23 cellular contexts compared by ENCODE assay signal in the genomic region with DNA sequence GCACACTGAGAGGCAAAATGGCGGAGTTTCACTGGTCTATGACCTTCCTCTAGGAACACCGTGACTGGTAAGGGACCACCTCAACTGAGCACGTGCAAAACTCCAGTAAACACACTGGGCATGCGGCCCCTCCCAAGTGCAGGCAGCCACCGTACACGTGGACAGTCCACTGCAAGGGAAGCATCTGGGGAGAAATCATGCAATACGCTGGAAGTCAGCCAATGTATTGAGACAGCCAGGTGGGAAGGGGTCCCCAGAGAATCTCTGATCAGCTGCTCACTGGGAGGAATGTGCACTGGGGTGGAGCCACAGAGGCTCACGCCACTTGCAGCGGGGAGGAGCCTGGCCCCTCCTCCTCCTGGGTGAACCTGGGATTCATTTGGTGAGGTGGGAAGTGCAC. TPM values are rescaled to one million over a fixed set of nuclear protein-coding genes. Genes with fewer than 3 reads are reported as not detected.
DNase-seq lines count a peak whose midpoint lies in the region; ATAC-seq and TF ChIP-seq lines count a peak whose summit lies in the region.
"Had no signal": no experiment of that assay in that cellular context is flagged by ENCODE, and none has a peak within 500 bp of the region (broad histone marks: within the 10 kb centered on the region; RNA-seq: fewer than 3 reads in every experiment).

No MANE protein-coding gene starts in this region.

- H3K9me3 Mint-ChIP-seq in chondrocyte (ENCODE audit: low read depth) = peaks cover 2% of the 10 kb centered on the region
- peaks cover 5% of the 10 kb centered on the region for H3K9me3 Mint-ChIP-seq in nephron progenitor cell
- no peaks in the 10 kb centered on the region for H3K9me3 Mint-ChIP-seq in stimulated activated effector memory CD8-positive, alpha-beta T cell treated with anti-CD3 and anti-CD28 coated beads, Interleukin-12 subunit alpha, Interleukin-12 subunit beta, amount 100 ng/mL, for 72 hours
- H3K9me3 Mint-ChIP-seq: T-helper 1 cell treated with Interleukin-12 subunit alpha and Interleukin-12 subunit beta and Interleukin-4 antibody, amounts not matched to agents 30 μg/mL and 1 μg/mL, for 36 hours had no signal

- TF ChIP-seq CTCF in chondrocyte (IDR thresholded peaks at IDR 0.05) (no peak), nephron progenitor cell (IDR thresholded peaks at IDR 0.05) (no peak)

- peaks cover 0 to 13% (median 0%) of the 10 kb centered on the region in 11 experiments; a peak in 4 of 22 replicates for H4K20me1 ChIP-seq in BLaER1 treated with 17β-estradiol and CSF1 and Interleukin-3, amounts not matched to agents 10 nM and 100 nM

- DNase-seq in NCI-H128 (lab: John Stamatoyannopoulos, UW; ENCODE audit: unreplicated experiment) (peak; percentile 11), chondrocyte (ENCODE audit: low spot score) (peak; percentile 27), nephron progenitor cell (peak; percentile 38), NCI-H187 treated with DMSO at 0.1 percent for 48 hours (lab: John Stamatoyannopoulos, UW) (no peak), globus pallidus (ENCODE audit: low spot score) (no peak), NCI-H2081 (lab: John Stamatoyannopoulos, UW) (no peak)
- DNase-seq in stimulated activated effector memory CD8-positive, alpha-beta T cell treated with anti-CD3 and anti-CD28 coated beads, Interleukin-12 subunit alpha, Interleukin-12 subunit beta, amount 100 ng/mL, for 72 hours (ENCODE audit: low spot score in 2 of 2) = no peak
- DNase-seq: activated CD4-positive, alpha-beta T cell treated with anti-CD3 and anti-CD28 coated beads, Interleukin-2, amount 50 U/mL, for 4 hours; central memory CD4-positive, alpha-beta T cell; kidney glomerular epithelial cell; midbrain; NCI-H2081 treated with DMSO at 0.1 percent for 48 hours; NCI-H526; OCI-M1; SIG-M5; small intestine; stimulated activated CD4-positive, alpha-beta T cell treated with anti-CD3 and anti-CD28 coated beads, Interleukin-2, amount 100 ng/mL, for 48 hours; stomach had no signal

- H3K27me3 ChIP-seq in BLaER1 treated with 17β-estradiol and CSF1 and Interleukin-3, amounts not matched to agents 10 nM and 100 nM = peaks cover 42 to 83% (median 63%) of the 10 kb centered on the region in 11 experiments

- H3K36me3 ChIP-seq in BLaER1 treated with 17β-estradiol and CSF1 and Interleukin-3, amounts not matched to agents 10 nM and 100 nM = no peaks in the 10 kb centered on the region
- H3K36me3 ChIP-seq: stomach had no signal

- peak overlapping the region; percentile 35 to 81 (median 76); a peak in 21 of 22 replicates for H3K4me2 ChIP-seq in BLaER1 treated with 17β-estradiol and CSF1 and Interleukin-3, amounts not matched to agents 10 nM and 100 nM
- H3K4me2 ChIP-seq: KMS-11 had no signal

- H3K4me1 Mint-ChIP-seq in chondrocyte (ENCODE audit: low read depth) = no peaks in the 10 kb centered on the region
- peaks cover 34% of the 10 kb centered on the region for H3K4me1 Mint-ChIP-seq in nephron progenitor cell
- H3K4me1 Mint-ChIP-seq in stimulated activated effector memory CD8-positive, alpha-beta T cell treated with anti-CD3 and anti-CD28 coated beads, Interleukin-12 subunit alpha, Interleukin-12 subunit beta, amount 100 ng/mL, for 72 hours = no peaks in the 10 kb centered on the region

- H3K27me3 Mint-ChIP-seq in chondrocyte (ENCODE audit: low read depth) = peaks cover 70% of the 10 kb centered on the region
- peaks cover 34% of the 10 kb centered on the region for H3K27me3 Mint-ChIP-seq in nephron progenitor cell (ENCODE audit: low read depth, poor library complexity)

- no peak for ATAC-seq in stimulated activated effector memory CD8-positive, alpha-beta T cell treated with anti-CD3 and anti-CD28 coated beads, Interleukin-12 subunit alpha, Interleukin-12 subunit beta, amount 100 ng/mL, for 72 hours

- H3K27ac Mint-ChIP-seq in chondrocyte (ENCODE audit: unreplicated experiment) (no peak overlapping the region), nephron progenitor cell (no peak overlapping the region)
- no peak overlapping the region for H3K27ac Mint-ChIP-seq in stimulated activated effector memory CD8-positive, alpha-beta T cell treated with anti-CD3 and anti-CD28 coated beads, Interleukin-12 subunit alpha, Interleukin-12 subunit beta, amount 100 ng/mL, for 72 hours
- H3K27ac Mint-ChIP-seq: T-helper 1 cell treated with Interleukin-12 subunit alpha and Interleukin-12 subunit beta and Interleukin-4 antibody, amounts not matched to agents 30 μg/mL and 1 μg/mL, for 36 hours had no signal

- H3K9me3 ChIP-seq in BLaER1 treated with 17β-estradiol and CSF1 and Interleukin-3, amounts not matched to agents 10 nM and 100 nM (replicated peaks in 1 of 11) = peaks cover 0 to 9% (median 0%) of the 10 kb centered on the region in 11 experiments; a peak in 6 of 22 replicates
- H3K9me3 ChIP-seq: stomach had no signal

- H3K9ac ChIP-seq in BLaER1 treated with 17β-estradiol and CSF1 and Interleukin-3, amounts not matched to agents 10 nM and 100 nM = no peak overlapping the region
- H3K9ac ChIP-seq: KMS-11 had no signal

- no peak overlapping the region for H3K4me3 Mint-ChIP-seq in chondrocyte (ENCODE audit: unreplicated experiment)
- no peak overlapping the region for H3K4me3 Mint-ChIP-seq in nephron progenitor cell
- no peak overlapping the region for H3K4me3 Mint-ChIP-seq in stimulated activated effector memory CD8-positive, alpha-beta T cell treated with anti-CD3 and anti-CD28 coated beads, Interleukin-12 subunit alpha, Interleukin-12 subunit beta, amount 100 ng/mL, for 72 hours
- H3K4me3 Mint-ChIP-seq: T-helper 1 cell treated with Interleukin-12 subunit alpha and Interleukin-12 subunit beta and Interleukin-4 antibody, amounts not matched to agents 30 μg/mL and 1 μg/mL, for 36 hours had no signal

- no peaks in the 10 kb centered on the region for H3K36me3 Mint-ChIP-seq in chondrocyte (ENCODE audit: low read depth)
- no peaks in the 10 kb centered on the region for H3K36me3 Mint-ChIP-seq in nephron progenitor cell (ENCODE audit: low read depth)
- H3K36me3 Mint-ChIP-seq in stimulated activated effector memory CD8-positive, alpha-beta T cell treated with anti-CD3 and anti-CD28 coated beads, Interleukin-12 subunit alpha, Interleukin-12 subunit beta, amount 100 ng/mL, for 72 hours = no peaks in the 10 kb centered on the region

- no peak overlapping the region for H3K27ac ChIP-seq in BLaER1 treated with 17β-estradiol and CSF1 and Interleukin-3, amounts not matched to agents 10 nM and 100 nM
- H3K27ac ChIP-seq: epithelial cell of prostate, KMS-11, VCaP had no signal

- peaks cover 12 to 30% (median 24%) of the 10 kb centered on the region in 10 experiments for H3K4me1 ChIP-seq in BLaER1 treated with 17β-estradiol and CSF1 and Interleukin-3, amounts not matched to agents 10 nM and 100 nM

- peak overlapping the region in 1 of 10 experiments; percentile 3; a peak in 1 of 20 replicates for H3K4me3 ChIP-seq in BLaER1 treated with 17β-estradiol and CSF1 and Interleukin-3, amounts not matched to agents 10 nM and 100 nM
- H3K4me3 ChIP-seq: stomach had no signal

RNA-seq across cellular contexts. Expression of a gene that starts 49.3 kb away (rescaled TPM):
- 0.49 to 0.92 TPM (median 0.89 TPM) in 3 replicates for total RNA-seq in chondrocyte

Comparison
In these comparisons a context has a peak if more than half of its experiments do, and no peak if none do; other contexts are left out.
1. DNase-seq: peak in NCI-H128 (single experiment), chondrocyte (single experiment) and nephron progenitor cell (single experiment); none in NCI-H187 treated with DMSO at 0.1 percent for 48 hours (single experiment), stimulated activated effector memory CD8-positive, alpha-beta T cell treated with anti-CD3 and anti-CD28 coated beads, Interleukin-12 subunit alpha, Interleukin-12 subunit beta, amount 100 ng/mL, for 72 hours (0 of 2), globus pallidus (single experiment) and NCI-H2081 (0 of 2).